Comparison of ENCODE assay signal across 1 cellular context in genomic region chr1:4494558-4494957, GRCh38.
TF ChIP-seq lines count a peak whose summit lies in the region.

No MANE protein-coding gene starts in this region.

TF ChIP-seq in H1, 55 proteins besides CTCF, POLR2A, EP300 and RAD21 (continued from another document):
- no peak for TF ChIP-seq NRF1 (IDR thresholded peaks at IDR 0.05; ENCODE audit: low read depth, low read length)
- no peak for TF ChIP-seq TAF1 (IDR thresholded peaks at IDR 0.05; ENCODE audit: low read depth, low read length)
- TF ChIP-seq ATF2 (IDR thresholded peaks at IDR 0.05; ENCODE audit: low read length), result no peak
- no peak for TF ChIP-seq JUN (IDR thresholded peaks at IDR 0.05; ENCODE audit: low read depth, low read length)
